In genomic region chr12:109949089-109949488, GRCh38 we compare ENCODE assay signal across 11 cellular contexts. TPM values are rescaled to one million over a fixed set of nuclear protein-coding genes. Genes with fewer than 3 reads are reported as not detected.
DNase-seq lines count a peak whose midpoint lies in the region; ATAC-seq and TF ChIP-seq lines count a peak whose summit lies in the region.
"Had no signal": no experiment of that assay in that cellular context is flagged by ENCODE, and none has a peak within 500 bp of the region (broad histone marks: within the 10 kb centered on the region; RNA-seq: fewer than 3 reads in every experiment).

No MANE protein-coding gene starts in this region.

- ATAC-seq in HG02642 (IDR thresholded peaks at IDR 0.05; ENCODE audit: poor library complexity, unreplicated experiment): no peak
- ATAC-seq in HG02981 (IDR thresholded peaks at IDR 0.05; ENCODE audit: unreplicated experiment): no peak
- ATAC-seq: activated naive CD8-positive, alpha-beta T cell treated with anti-CD3 and anti-CD28 coated beads, Interleukin-2, amount 50 U/mL, for 24 hours had no signal

- 0 out of 2 replicates have a peak overlapping the region, but pooled peaks have one; percentile 18 for H3K4me2 ChIP-seq in SK-N-SH

- CTCF ChIA-PET in SK-N-SH (lab: Yijun Ruan, JAX): no interaction called here

- H3K9ac ChIP-seq in SK-N-SH: no peak overlapping the region

- H3K4me3 ChIP-seq in SK-N-SH (ENCODE audit: low read depth in 2 of 2, low read length in 1 of 2) (no peak overlapping the region), cardiac muscle cell (no peak overlapping the region)

- no peak for TF ChIP-seq RAD21 in SK-N-SH (IDR thresholded peaks at IDR 0.05; ENCODE audit: low read length)

- no peak overlapping the region for H2AFZ ChIP-seq in SK-N-SH (ENCODE audit: low read depth)

- DNase-seq in DMS53 (lab: John Stamatoyannopoulos, UW) (peak; percentile 96), SK-N-SH (no peak), cardiac muscle cell (ENCODE audit: low read depth in 1 of 2, low spot score in 1 of 2) (peak; percentile 72 to 73), pons (ENCODE audit: low spot score) (peak; percentile 45), GM10266 (ENCODE audit: extremely low spot score) (no peak)
- DNase-seq in activated CD4-positive, alpha-beta T cell treated with anti-CD3 and anti-CD28 coated beads for 4 hours: no peak
- DNase-seq: activated naive CD8-positive, alpha-beta T cell treated with anti-CD3 and anti-CD28 coated beads, Interleukin-2, amount 50 U/mL, for 24 hours; NCI-H1694 treated with DMSO at 0.1 percent for 48 hours; stimulated activated CD4-positive, alpha-beta T cell treated with anti-CD3 and anti-CD28 coated beads, Interleukin-2, amount 100 ng/mL, for 24 hours had no signal

- TF ChIP-seq EP300 in SK-N-SH (IDR thresholded peaks at IDR 0.05; ENCODE audit: borderline replicate concordance in 1 of 2, low read depth in 1 of 2, low read length in 1 of 2): no peak

- TF ChIP-seq CTCF in SK-N-SH (IDR thresholded peaks at IDR 0.05) (no peak), cardiac muscle cell (IDR thresholded peaks at IDR 0.05; ENCODE audit: low read depth, low read length) (no peak), GM10266 (IDR thresholded peaks at IDR 0.05; ENCODE audit: control insufficient read depth, insufficient read depth, low read depth, missing control alignments) (no peak)

- peaks cover 34 to 68% of the 10 kb centered on the region in 2 experiments for H3K36me3 ChIP-seq in SK-N-SH (replicated peaks in 1 of 2; ENCODE audit: control insufficient read depth in 1 of 2, insufficient read depth in 2 of 2, low read length in 1 of 2)
- H3K36me3 ChIP-seq in cardiac muscle cell: peaks cover 15% of the 10 kb centered on the region

- POLR2A ChIA-PET in SK-N-SH (lab: Yijun Ruan, JAX): no interaction called here

- H3K27me3 ChIP-seq in SK-N-SH (ENCODE audit: insufficient read depth): no peaks in the 10 kb centered on the region
- no peaks in the 10 kb centered on the region for H3K27me3 ChIP-seq in cardiac muscle cell

- no peaks in the 10 kb centered on the region for H3K9me2 ChIP-seq in SK-N-SH

- no peaks in the 10 kb centered on the region for H3K9me3 ChIP-seq in SK-N-SH
- H3K9me3 ChIP-seq in cardiac muscle cell (ENCODE audit: low read depth): no peaks in the 10 kb centered on the region

- H3F3A ChIP-seq in SK-N-SH (replicated peaks; ENCODE audit: insufficient read depth): peaks cover 48% of the 10 kb centered on the region

- H3K27ac ChIP-seq in SK-N-SH (ENCODE audit: low read depth in 2 of 2, low read length in 1 of 2) (peak overlapping the region; percentile 76 to 92), cardiac muscle cell (peak overlapping the region; percentile 84)

- no peaks in the 10 kb centered on the region for H3K79me2 ChIP-seq in SK-N-SH (ENCODE audit: insufficient read depth)

- peaks cover 3% of the 10 kb centered on the region; the same call in 1 of the 2 replicates for H4K20me1 ChIP-seq in SK-N-SH (ENCODE audit: insufficient read depth)

- WGBS in SK-N-SH (ENCODE audit: low lambda C conversion rate): 94% methylated on average over 1 of the region's 1 CpG

- H3K4me1 ChIP-seq in SK-N-SH (ENCODE audit: control insufficient read depth in 1 of 2, insufficient read depth in 2 of 2, low read depth in 1 of 2, low read length in 1 of 2): peaks cover 10 to 62% of the 10 kb centered on the region in 2 experiments
- peaks cover 51% of the 10 kb centered on the region for H3K4me1 ChIP-seq in cardiac muscle cell (ENCODE audit: low read depth)

TF ChIP-seq in SK-N-SH, 30 proteins besides CTCF, POLR2A, EP300 and RAD21:
- TF ChIP-seq ZBTB33 (IDR thresholded peaks at IDR 0.05; ENCODE audit: borderline replicate concordance, low read depth): no peak
- TF ChIP-seq GATA2 (CRISPR knock-in tag; IDR thresholded peaks at IDR 0.05): no peak
- TF ChIP-seq CHD2 (IDR thresholded peaks at IDR 0.05; ENCODE audit: low read length, partially characterized antibody): no peak
- peak; percentile 23; the same call in 1 of the 2 replicates for TF ChIP-seq JUND (IDR thresholded peaks at IDR 0.05)
- no peak for TF ChIP-seq MEF2A (IDR thresholded peaks at IDR 0.05; ENCODE audit: borderline replicate concordance, low read depth)
- peak; percentile 31; the same call in 1 of the 2 replicates for TF ChIP-seq PBX3 (IDR thresholded peaks at IDR 0.05)
- no peak for TF ChIP-seq NRF1 (IDR thresholded peaks at IDR 0.05; ENCODE audit: low read depth, low read length)
- peak; percentile 49; the same call in 1 of the 2 replicates for TF ChIP-seq TEAD4 (IDR thresholded peaks at IDR 0.05; ENCODE audit: borderline replicate concordance, insufficient read depth)
- no peak for TF ChIP-seq MXI1 (IDR thresholded peaks at IDR 0.05; ENCODE audit: low read depth, low read length)
- TF ChIP-seq POLR2AphosphoS5 (IDR thresholded peaks at IDR 0.05; ENCODE audit: low read depth, low read length): no peak
- no peak for TF ChIP-seq RFX5 (IDR thresholded peaks at IDR 0.05; ENCODE audit: low read length)
- TF ChIP-seq NFIC (IDR thresholded peaks at IDR 0.05; ENCODE audit: borderline replicate concordance): no peak
- no peak for TF ChIP-seq MAX (IDR thresholded peaks at IDR 0.05; ENCODE audit: low read depth)
- no peak for TF ChIP-seq TAF1 (IDR thresholded peaks at IDR 0.05; ENCODE audit: borderline replicate concordance, low read depth, low read length)
- TF ChIP-seq GABPA (IDR thresholded peaks at IDR 0.05; ENCODE audit: low read depth): no peak
- no peak for TF ChIP-seq EZH2phosphoT487 (IDR thresholded peaks at IDR 0.05; ENCODE audit: borderline replicate concordance, low read depth)
- no peak for TF ChIP-seq RCOR1 (IDR thresholded peaks at IDR 0.05; ENCODE audit: low read length)
- no peak for TF ChIP-seq USF1 (IDR thresholded peaks at IDR 0.05; ENCODE audit: borderline replicate concordance, low read depth)
- no peak for TF ChIP-seq FOXM1 (IDR thresholded peaks at IDR 0.05; ENCODE audit: low read depth)
- peak; percentile 87 for TF ChIP-seq TCF12 (IDR thresholded peaks at IDR 0.05)

RNA-seq across cellular contexts. Expression of gene GIT2, which starts 47.1 kb away (rescaled TPM):
- polyA plus RNA-seq in SK-N-SH (2012; rRNA removed) (21.2 and 23.1 TPM in 2 replicates), cardiac muscle cell (23.3 and 34.7 TPM in 2 replicates)
- polyA plus RNA-seq in SK-N-SH (2012; cell fraction: cytosol; rRNA removed): 18.1 and 20.1 TPM in 2 replicates
- polyA plus RNA-seq in SK-N-SH (2012; cell fraction: nucleus; rRNA removed): 48.3 and 65.4 TPM in 2 replicates
- total RNA-seq in cardiac muscle cell: 24.3 and 25.7 TPM in 2 replicates

RNA-seq across cellular contexts. Expression of gene TCHP, which starts 49.0 kb away (rescaled TPM):
- polyA plus RNA-seq in SK-N-SH (2012; rRNA removed) (19.0 and 37.3 TPM in 2 replicates), cardiac muscle cell (15.1 and 21.5 TPM in 2 replicates)
- polyA plus RNA-seq in SK-N-SH (2012; cell fraction: cytosol; rRNA removed): 27.3 and 33.6 TPM in 2 replicates
- 58.3 and 84.4 TPM in 2 replicates for polyA plus RNA-seq in SK-N-SH (2012; cell fraction: nucleus; rRNA removed)
- total RNA-seq in cardiac muscle cell: 23.7 and 26.6 TPM in 2 replicates

RNA-seq across cellular contexts. Expression of gene ANKRD13A, which starts 50.1 kb away (rescaled TPM):
- polyA plus RNA-seq in SK-N-SH (2012; rRNA removed) (42.8 and 55.1 TPM in 2 replicates), cardiac muscle cell (25.5 and 26.9 TPM in 2 replicates)
- 49.7 and 50.8 TPM in 2 replicates for polyA plus RNA-seq in SK-N-SH (2012; cell fraction: cytosol; rRNA removed)
- polyA plus RNA-seq in SK-N-SH (2012; cell fraction: nucleus; rRNA removed): 64.7 and 121 TPM in 2 replicates
- total RNA-seq in cardiac muscle cell: 77.2 and 131 TPM in 2 replicates

Comparison
In these comparisons a context has a peak if more than half of its experiments do, and no peak if none do; other contexts are left out.
1. DNase-seq: peak in DMS53 (single experiment), cardiac muscle cell (2 of 2) and pons (single experiment); none in SK-N-SH (single experiment), activated CD4-positive, alpha-beta T cell treated with anti-CD3 and anti-CD28 coated beads for 4 hours (0 of 2) and GM10266 (single experiment).